ENCODE assay signal across 18 cellular contexts in genomic region chr14:23093104-23093503, GRCh38. TPM values are rescaled to one million over a fixed set of nuclear protein-coding genes. Genes with fewer than 3 reads are reported as not detected.
DNase-seq lines count a peak whose midpoint lies in the region; ATAC-seq and TF ChIP-seq lines count a peak whose summit lies in the region.
"Had no signal": no experiment of that assay in that cellular context is flagged by ENCODE, and none has a peak within 500 bp of the region (broad histone marks: within the 10 kb centered on the region; RNA-seq: fewer than 3 reads in every experiment).

No MANE protein-coding gene starts in this region.

- no peak for ATAC-seq in SK-N-SH treated with all-trans-retinoic acid at 6 μM for 48 hours
- ATAC-seq: activated T-cell treated with anti-CD3 and anti-CD28 coated beads, Interleukin-2, amount 50 U/mL, for 4 hours; left lobe of liver had no signal

- no peak overlapping the region for H2AFZ ChIP-seq in SK-N-SH (ENCODE audit: low read depth)
- H2AFZ ChIP-seq in osteoblast (ENCODE audit: low read length) = no peak overlapping the region

- peaks cover 88% of the 10 kb centered on the region for H3K79me2 ChIP-seq in SK-N-SH (ENCODE audit: insufficient read depth)
- H3K79me2 ChIP-seq in osteoblast (ENCODE audit: insufficient read depth, low read length) = peaks cover 80% of the 10 kb centered on the region

- H3K4me3 Mint-ChIP-seq in IgD-negative memory B cell (peak overlapping the region in 3 of 4 donors; percentile 25 to 79 (median 65)), endothelial cell (ENCODE audit: unreplicated experiment) (peak overlapping the region; percentile 47)

- H4K20me1 ChIP-seq in SK-N-SH (ENCODE audit: insufficient read depth) (peaks cover 43% of the 10 kb centered on the region), osteoblast (ENCODE audit: insufficient read depth, low read length) (peaks cover 35% of the 10 kb centered on the region)

- peaks cover 7 to 20% of the 10 kb centered on the region in 2 experiments; a peak in 3 of 4 replicates for H3K4me1 ChIP-seq in SK-N-SH (ENCODE audit: control insufficient read depth in 1 of 2, insufficient read depth in 2 of 2, low read depth in 1 of 2, low read length in 1 of 2)
- H3K4me1 ChIP-seq in osteoblast (ENCODE audit: insufficient read depth, low read length) = peaks cover 26% of the 10 kb centered on the region

- POLR2A ChIA-PET in SK-N-SH (lab: Yijun Ruan, JAX) = no interaction called here

- 0 out of 2 replicates have a peak overlapping the region, but pooled peaks have one; percentile 95 for H3K9ac ChIP-seq in SK-N-SH

- H3K9me3 ChIP-seq in SK-N-SH (no peaks in the 10 kb centered on the region), osteoblast (ENCODE audit: low read depth, low read length) (no peaks in the 10 kb centered on the region)

- H3K4me3 ChIP-seq in SK-N-SH (ENCODE audit: low read depth in 2 of 2, low read length in 1 of 2) (peak overlapping the region in 1 of 2 experiments; percentile 94; a peak in 1 of 4 replicates), osteoblast (ENCODE audit: insufficient read depth, low read length) (peak overlapping the region; percentile 80)

- no peaks in the 10 kb centered on the region for H3K27me3 ChIP-seq in SK-N-SH (ENCODE audit: insufficient read depth)
- no peaks in the 10 kb centered on the region for H3K27me3 ChIP-seq in osteoblast (ENCODE audit: insufficient read depth, low read length)

- no peaks in the 10 kb centered on the region for H3K9me2 ChIP-seq in SK-N-SH

- H3F3A ChIP-seq in SK-N-SH (replicated peaks; ENCODE audit: insufficient read depth) = peaks cover 7% of the 10 kb centered on the region

- no peak overlapping the region for H3K27ac ChIP-seq in SK-N-SH (ENCODE audit: low read depth in 2 of 2, low read length in 1 of 2)
- H3K27ac ChIP-seq in osteoblast (ENCODE audit: low read depth, low read length) = no peak overlapping the region

- no peak for TF ChIP-seq RAD21 in SK-N-SH (IDR thresholded peaks at IDR 0.05; ENCODE audit: low read length)

- H3K27ac Mint-ChIP-seq in IgD-negative memory B cell = peak overlapping the region in 1 of 3 donors; percentile 39
- peak overlapping the region; percentile 3 for H3K27ac Mint-ChIP-seq in endothelial cell (ENCODE audit: unreplicated experiment)

- no peak for TF ChIP-seq CTCF in SK-N-SH (IDR thresholded peaks at IDR 0.05)
- no peak for TF ChIP-seq CTCF in endothelial cell (IDR thresholded peaks at IDR 0.05; ENCODE audit: unreplicated experiment)
- no peak for TF ChIP-seq CTCF in osteoblast (IDR thresholded peaks at IDR 0.05; ENCODE audit: extremely low read depth, low read depth, low read length)
- TF ChIP-seq CTCF in GM20000 (IDR thresholded peaks at IDR 0.05; ENCODE audit: extremely low read depth, missing control alignments) = no peak

- CTCF ChIA-PET in SK-N-SH (lab: Yijun Ruan, JAX) = interaction anchor here (1.4 to 2.8 kb wide), 2 partner anchors 25 to 35 kb away, joined by 4 to 26 read pairs; no protein-coding TSS in a partner anchor

- H3K4me2 ChIP-seq in SK-N-SH = peak overlapping the region; percentile 86
- peak overlapping the region; percentile 87 for H3K4me2 ChIP-seq in osteoblast (ENCODE audit: insufficient read depth, low read length)

- H3K36me3 ChIP-seq in SK-N-SH (replicated peaks in 1 of 2; ENCODE audit: control insufficient read depth in 1 of 2, insufficient read depth in 2 of 2, low read length in 1 of 2) (peaks cover 48 to 60% of the 10 kb centered on the region in 2 experiments), osteoblast (ENCODE audit: insufficient read depth, low read length) (peaks cover 54% of the 10 kb centered on the region)

- DNase-seq in SK-N-SH = no peak
- no peak for DNase-seq in endothelial cell (ENCODE audit: low spot score)
- DNase-seq in osteoblast (ENCODE audit: insufficient read length, low spot score, missing footprints) = no peak
- no peak for DNase-seq in NCI-H187 treated with DMSO at 0.1 percent for 48 hours (lab: John Stamatoyannopoulos, UW)
- no peak for DNase-seq in NCI-H1417 (lab: John Stamatoyannopoulos, UW)
- no peak for DNase-seq in GM20000 (ENCODE audit: low spot score)
- DNase-seq: activated T-cell treated with anti-CD3 and anti-CD28 coated beads, Interleukin-2, amount 50 U/mL, for 4 hours; DMS79; foreskin melanocyte; NCI-H2227 treated with DMSO at 0.1 percent for 48 hours; RPMI8226; stimulated activated CD4-positive, alpha-beta T cell treated with anti-CD3 and anti-CD28 coated beads, Interleukin-4, amount 100 ng/mL, for 1 hour; substantia nigra had no signal

- H3K9me3 Mint-ChIP-seq in IgD-negative memory B cell = no peaks in the 10 kb centered on the region
- H3K9me3 Mint-ChIP-seq in endothelial cell (ENCODE audit: unreplicated experiment) = no peaks in the 10 kb centered on the region
- H3K9me3 Mint-ChIP-seq: activated T-cell treated with anti-CD3 and anti-CD28 coated beads, Interleukin-2, amount 50 U/mL, for 4 hours had no signal

- WGBS in SK-N-SH (ENCODE audit: low lambda C conversion rate) = 82% methylated on average over 2 of the region's 2 CpGs

- H3K4me1 Mint-ChIP-seq in IgD-negative memory B cell (peaks cover 8 to 33% (median 13%) of the 10 kb centered on the region in 3 donors), endothelial cell (ENCODE audit: unreplicated experiment) (peaks cover 35% of the 10 kb centered on the region)

- H3K36me3 Mint-ChIP-seq in IgD-negative memory B cell = no peaks in the 10 kb centered on the region
- peaks cover 26% of the 10 kb centered on the region for H3K36me3 Mint-ChIP-seq in endothelial cell (ENCODE audit: low read depth, unreplicated experiment)

- TF ChIP-seq EP300 in SK-N-SH (IDR thresholded peaks at IDR 0.05; ENCODE audit: borderline replicate concordance in 1 of 2, low read depth in 1 of 2, low read length in 1 of 2) = no peak

- H3K27me3 Mint-ChIP-seq in IgD-negative memory B cell (no peaks in the 10 kb centered on the region), endothelial cell (ENCODE audit: unreplicated experiment) (peaks cover 1% of the 10 kb centered on the region)

TF ChIP-seq in SK-N-SH, 30 proteins besides CTCF, POLR2A, EP300 and RAD21 (continues in another document):
- TF ChIP-seq GATA2 (CRISPR knock-in tag; IDR thresholded peaks at IDR 0.05) (no peak), YY1 (IDR thresholded peaks at IDR 0.05; ENCODE audit: low read depth) (no peak), CHD2 (IDR thresholded peaks at IDR 0.05; ENCODE audit: low read length, partially characterized antibody) (no peak), GABPA (IDR thresholded peaks at IDR 0.05; ENCODE audit: low read depth) (no peak), TEAD4 (IDR thresholded peaks at IDR 0.05; ENCODE audit: borderline replicate concordance, insufficient read depth) (no peak), NRF1 (IDR thresholded peaks at IDR 0.05; ENCODE audit: low read depth, low read length) (no peak), EZH2phosphoT487 (IDR thresholded peaks at IDR 0.05; ENCODE audit: borderline replicate concordance, low read depth) (no peak), TCF12 (IDR thresholded peaks at IDR 0.05) (no peak)

TF ChIP-seq in SK-N-SH treated with all-trans-retinoic acid at 6 μM for 48 hours, 23 proteins besides CTCF, POLR2A, EP300 and RAD21 (continues in another document):
- TF ChIP-seq OSR1 (CRISPR knock-in tag; IDR thresholded peaks at IDR 0.05) = no peak
- TF ChIP-seq CSRNP3 (CRISPR knock-in tag; IDR thresholded peaks at IDR 0.05) = no peak
- TF ChIP-seq ZC3H10 (CRISPR knock-in tag; IDR thresholded peaks at IDR 0.05) = no peak
- no peak for TF ChIP-seq TCF4 (CRISPR knock-in tag; IDR thresholded peaks at IDR 0.05; ENCODE audit: borderline replicate concordance)

RNA-seq across cellular contexts. Expression of gene ACIN1, which starts 1.8 kb away (rescaled TPM):
- 159 and 195 TPM in 2 replicates for polyA plus RNA-seq in SK-N-SH (2012; rRNA removed)
- polyA plus RNA-seq in SK-N-SH (2012; cell fraction: cytosol; rRNA removed) = 67.5 and 71.7 TPM in 2 replicates
- 543 and 819 TPM in 2 replicates for polyA plus RNA-seq in SK-N-SH (2012; cell fraction: nucleus; rRNA removed)
- 18.8 TPM for polyA plus RNA-seq in IgD-negative memory B cell
- total RNA-seq in endothelial cell (ENCODE audit: unreplicated experiment) = 226 TPM
- 90.5 and 103 TPM in 2 replicates for total RNA-seq in osteoblast

RNA-seq across cellular contexts. Expression of gene C14orf119, which starts 2.2 kb away (rescaled TPM):
- 55.2 and 73.3 TPM in 2 replicates for polyA plus RNA-seq in SK-N-SH (2012; rRNA removed)
- polyA plus RNA-seq in SK-N-SH (2012; cell fraction: cytosol; rRNA removed) = 58.8 and 59.3 TPM in 2 replicates
- 28.4 and 47.1 TPM in 2 replicates for polyA plus RNA-seq in SK-N-SH (2012; cell fraction: nucleus; rRNA removed)
- polyA plus RNA-seq in IgD-negative memory B cell = 68.7 TPM
- 55.2 TPM for total RNA-seq in endothelial cell (ENCODE audit: unreplicated experiment)
- total RNA-seq in osteoblast = 41.5 and 43.1 TPM in 2 replicates

RNA-seq across cellular contexts. Expression of gene CIROP, which starts 11.7 kb away (rescaled TPM):
- polyA plus RNA-seq in SK-N-SH (2012; rRNA removed) (not detected in 2 replicates), IgD-negative memory B cell (not detected)
- not detected in 2 replicates for polyA plus RNA-seq in SK-N-SH (2012; cell fraction: cytosol; rRNA removed)
- polyA plus RNA-seq in SK-N-SH (2012; cell fraction: nucleus; rRNA removed) = not detected in 2 replicates
- total RNA-seq in endothelial cell (ENCODE audit: unreplicated experiment) (not detected), osteoblast (under 0.01 TPM in 1 of 2 replicates, not detected in the other)
- total RNA-seq: activated T-cell treated with anti-CD3 and anti-CD28 coated beads, Interleukin-2, amount 50 U/mL, for 4 hours; left lobe of liver; M059J; posterior vena cava had no signal

RNA-seq across cellular contexts. Expression of gene CEBPE, which starts 26.0 kb away (rescaled TPM):
- not detected in 2 replicates for polyA plus RNA-seq in SK-N-SH (2012; rRNA removed)
- not detected in 2 replicates for polyA plus RNA-seq in SK-N-SH (2012; cell fraction: cytosol; rRNA removed)
- polyA plus RNA-seq in SK-N-SH (2012; cell fraction: nucleus; rRNA removed) = not detected in 2 replicates
- polyA plus RNA-seq in IgD-negative memory B cell = not detected
- total RNA-seq in endothelial cell (ENCODE audit: unreplicated experiment) = not detected
- total RNA-seq in osteoblast = not detected in 2 replicates
- total RNA-seq: activated T-cell treated with anti-CD3 and anti-CD28 coated beads, Interleukin-2, amount 50 U/mL, for 4 hours; left lobe of liver; M059J had no signal

RNA-seq across cellular contexts. Expression of gene CDH24, which starts 35.8 kb away (rescaled TPM):
- 30.8 and 36.7 TPM in 2 replicates for polyA plus RNA-seq in SK-N-SH (2012; rRNA removed)
- 5.2 and 9.5 TPM in 2 replicates for polyA plus RNA-seq in SK-N-SH (2012; cell fraction: cytosol; rRNA removed)
- 289 and 297 TPM in 2 replicates for polyA plus RNA-seq in SK-N-SH (2012; cell fraction: nucleus; rRNA removed)
- polyA plus RNA-seq in IgD-negative memory B cell = 0.09 TPM
- 13.6 TPM for total RNA-seq in endothelial cell (ENCODE audit: unreplicated experiment)
- total RNA-seq in osteoblast = 3.3 and 3.5 TPM in 2 replicates
